Comparison of ENCODE assay signal across 1 cellular context in the genomic region with DNA sequence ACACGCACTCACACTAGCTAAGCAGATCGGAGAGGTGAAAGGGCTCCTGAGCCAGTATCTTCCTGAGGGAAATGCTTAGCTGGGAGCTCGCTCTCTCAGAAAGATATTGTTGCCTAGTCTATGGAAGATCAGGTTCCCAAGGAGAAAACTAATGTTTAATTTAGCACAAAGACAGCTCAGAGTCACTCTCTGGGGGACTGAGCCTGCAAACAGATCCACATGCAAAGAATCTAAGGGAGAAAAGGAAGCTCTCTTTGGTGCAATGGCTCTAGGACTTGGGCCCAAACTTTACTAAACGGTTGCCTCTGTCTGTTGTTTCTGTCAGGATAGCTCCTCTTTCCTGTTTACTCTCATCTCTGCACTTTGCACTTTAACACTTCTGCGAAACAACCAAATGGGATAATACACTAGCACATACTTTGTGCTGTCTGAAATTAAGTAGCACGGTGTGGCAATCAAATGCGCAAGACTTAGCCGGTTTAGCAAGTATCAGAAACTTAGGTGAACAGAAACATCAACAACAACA.
TF ChIP-seq lines count a peak whose summit lies in the region.

No MANE protein-coding gene starts in this region.

TF ChIP-seq in H1, 55 proteins besides CTCF, POLR2A, EP300 and RAD21:
- no peak for TF ChIP-seq TCF12 (IDR thresholded peaks at IDR 0.05; ENCODE audit: low read depth, low read length)
- no peak for TF ChIP-seq RBBP5 (IDR thresholded peaks at IDR 0.05; ENCODE audit: borderline replicate concordance, low read depth, low read length)
- no peak for TF ChIP-seq BRCA1 (IDR thresholded peaks at IDR 0.05; ENCODE audit: low read depth, low read length)
- TF ChIP-seq ASH2L (IDR thresholded peaks at IDR 0.05; ENCODE audit: low read length) = no peak
- TF ChIP-seq SIN3A (conservative IDR thresholded peaks at IDR 0.05 in 1 of 2, IDR thresholded peaks at IDR 0.05 in 1 of 2; ENCODE audit: low read depth in 1 of 2, low read length in 2 of 2) = no peak
- TF ChIP-seq, protein P1, sequence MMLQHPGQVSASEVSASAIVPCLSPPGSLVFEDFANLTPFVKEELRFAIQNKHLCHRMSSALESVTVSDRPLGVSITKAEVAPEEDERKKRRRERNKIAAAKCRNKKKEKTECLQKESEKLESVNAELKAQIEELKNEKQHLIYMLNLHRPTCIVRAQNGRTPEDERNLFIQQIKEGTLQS (IDR thresholded peaks at IDR 0.05; ENCODE audit: insufficient read depth, low read depth, low read length) = no peak
- no peak for TF ChIP-seq SRF (IDR thresholded peaks at IDR 0.05; ENCODE audit: low read depth, low read length)
